ENCODE assay signal across 16 cellular contexts in the genomic region with DNA sequence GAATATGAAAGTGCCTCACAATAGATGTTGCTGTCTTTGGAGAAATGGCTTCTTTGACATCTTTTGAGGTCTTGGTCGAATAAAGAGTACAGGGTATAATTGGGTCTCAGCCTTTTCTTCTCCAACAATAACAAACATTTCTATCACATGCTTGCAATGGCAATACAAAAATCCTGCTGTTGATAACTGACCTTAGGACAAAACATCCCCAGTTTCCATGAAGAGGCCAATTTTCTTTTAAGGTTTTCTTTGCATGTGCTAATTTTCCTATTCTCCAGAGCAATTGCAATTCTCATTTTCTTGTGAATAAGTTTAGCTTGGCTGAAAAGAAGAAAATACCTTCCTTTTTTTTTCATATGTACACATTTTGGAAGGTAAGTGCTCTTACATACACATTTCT.
A peak's percentile ranks its signal among the peaks of the same experiment; 100 is the strongest.
DNase-seq lines count a peak whose midpoint lies in the region; ATAC-seq and TF ChIP-seq lines count a peak whose summit lies in the region.
"Had no signal": no experiment of that assay in that cellular context is flagged by ENCODE, and none has a peak within 500 bp of the region (broad histone marks: within the 10 kb centered on the region; RNA-seq: fewer than 3 reads in every experiment).

No MANE protein-coding gene starts in this region.

- ATAC-seq in activated T-helper 17 cell treated with anti-CD3 and anti-CD28 coated beads, Interleukin-2, amount 50 U/mL, for 72 hours (replicated peaks): no peak
- no peak for ATAC-seq in mucosa of descending colon
- ATAC-seq: CD8-positive, alpha-beta T cell had no signal

- H3K36me3 Mint-ChIP-seq in activated T-helper 17 cell treated with anti-CD3 and anti-CD28 coated beads, Interleukin-2, amount 50 U/mL, for 72 hours (ENCODE audit: low read depth): no peaks in the 10 kb centered on the region
- H3K36me3 Mint-ChIP-seq in mesothelial cell of epicardium: peaks cover 14% of the 10 kb centered on the region
- H3K36me3 Mint-ChIP-seq: CD4-positive, CD25-positive, alpha-beta regulatory T cell; CD8-positive, alpha-beta T cell had no signal

- H3K9ac ChIP-seq in iPS-18a (ENCODE audit: low read length): no peak overlapping the region
- H3K9ac ChIP-seq: BLaER1 had no signal

- H3K4me1 ChIP-seq in HAP-1 (peaks cover 51% of the 10 kb centered on the region), iPS-18a (ENCODE audit: control insufficient read depth, low read depth, low read length) (no peaks in the 10 kb centered on the region), mucosa of descending colon (ENCODE audit: low read depth) (no peaks in the 10 kb centered on the region)
- H3K4me1 ChIP-seq: BLaER1, Caco-2 had no signal

- no peaks in the 10 kb centered on the region for H3K27me3 Mint-ChIP-seq in activated T-helper 17 cell treated with anti-CD3 and anti-CD28 coated beads, Interleukin-2, amount 50 U/mL, for 72 hours
- no peaks in the 10 kb centered on the region for H3K27me3 Mint-ChIP-seq in mesothelial cell of epicardium (ENCODE audit: low read depth)
- H3K27me3 Mint-ChIP-seq: B cell; CD4-positive, CD25-positive, alpha-beta regulatory T cell had no signal

- H3K27me3 ChIP-seq in HAP-1 (ENCODE audit: low read depth) (no peaks in the 10 kb centered on the region), iPS-18a (ENCODE audit: control insufficient read depth, insufficient read depth, low read length) (no peaks in the 10 kb centered on the region)

- DNase-seq in HAP-1 (ENCODE audit: low spot score in 2 of 2): peak; percentile 16 to 99
- DNase-seq in SK-MEL-5 (ENCODE audit: low read depth, low spot score): peak; percentile 0
- no peak for DNase-seq in mesothelial cell of epicardium (ENCODE audit: low spot score in 2 of 2, unreplicated experiment in 2 of 2)
- no peak for DNase-seq in mucosa of descending colon
- DNase-seq: Caco-2; CD4-positive, CD25-positive, alpha-beta regulatory T cell; CD8-positive, alpha-beta T cell; DMS153; DND-41; H7; HFFc6 had no signal

- H3K27ac ChIP-seq in iPS-18a (ENCODE audit: low read length): no peak overlapping the region
- H3K27ac ChIP-seq: BLaER1, C4-2B had no signal

- H3K9me3 ChIP-seq in HAP-1: no peaks in the 10 kb centered on the region
- H3K9me3 ChIP-seq in iPS-18a (ENCODE audit: control insufficient read depth, low read depth, low read length): peaks cover 14% of the 10 kb centered on the region
- H3K9me3 ChIP-seq in mucosa of descending colon: no peaks in the 10 kb centered on the region
- H3K9me3 ChIP-seq: Caco-2 had no signal

- TF ChIP-seq CTCF in mesothelial cell of epicardium (IDR thresholded peaks at IDR 0.05; ENCODE audit: unreplicated experiment) (no peak), mucosa of descending colon (IDR thresholded peaks at IDR 0.05) (no peak)

- H3K27ac Mint-ChIP-seq in activated T-helper 17 cell treated with anti-CD3 and anti-CD28 coated beads, Interleukin-2, amount 50 U/mL, for 72 hours: no peak overlapping the region
- H3K27ac Mint-ChIP-seq in mesothelial cell of epicardium: no peak overlapping the region
- H3K27ac Mint-ChIP-seq: B cell; CD4-positive, CD25-positive, alpha-beta regulatory T cell; CD8-positive, alpha-beta T cell; HFFc6 had no signal

- H3K4me3 ChIP-seq in HAP-1 (no peak overlapping the region), iPS-18a (ENCODE audit: low read length) (peak overlapping the region; percentile 9), mucosa of descending colon (no peak overlapping the region)
- H3K4me3 ChIP-seq: BLaER1 had no signal

- H3K36me3 ChIP-seq in HAP-1 (replicated peaks): no peaks in the 10 kb centered on the region
- H3K36me3 ChIP-seq in iPS-18a (ENCODE audit: control insufficient read depth, low read depth, low read length): no peaks in the 10 kb centered on the region
- H3K36me3 ChIP-seq in mucosa of descending colon (ENCODE audit: low read depth): no peaks in the 10 kb centered on the region
- H3K36me3 ChIP-seq: BLaER1 had no signal

- no peaks in the 10 kb centered on the region for H3K4me1 Mint-ChIP-seq in activated T-helper 17 cell treated with anti-CD3 and anti-CD28 coated beads, Interleukin-2, amount 50 U/mL, for 72 hours
- no peaks in the 10 kb centered on the region for H3K4me1 Mint-ChIP-seq in mesothelial cell of epicardium
- H3K4me1 Mint-ChIP-seq: B cell; CD4-positive, CD25-positive, alpha-beta regulatory T cell had no signal

- H3K9me3 Mint-ChIP-seq in activated T-helper 17 cell treated with anti-CD3 and anti-CD28 coated beads, Interleukin-2, amount 50 U/mL, for 72 hours: peaks cover 2% of the 10 kb centered on the region
- H3K9me3 Mint-ChIP-seq in mesothelial cell of epicardium: peaks cover 29% of the 10 kb centered on the region
- H3K9me3 Mint-ChIP-seq: HFFc6 had no signal

- no peak overlapping the region for H3K4me3 Mint-ChIP-seq in activated T-helper 17 cell treated with anti-CD3 and anti-CD28 coated beads, Interleukin-2, amount 50 U/mL, for 72 hours
- no peak overlapping the region for H3K4me3 Mint-ChIP-seq in mesothelial cell of epicardium
- H3K4me3 Mint-ChIP-seq: B cell; CD4-positive, CD25-positive, alpha-beta regulatory T cell; CD8-positive, alpha-beta T cell; HFFc6 had no signal

- intact Hi-C loops in mucosa of descending colon (cut with DNase I, micrococcal nuclease): no loop called here

- in situ Hi-C loops in HAP-1 (cut with MboI; ENCODE audit: low sequenced_read_pairs): no loop called here
- in situ Hi-C loops in SK-MEL-5 (cut with HindIII; ENCODE audit: low pct_unique_long_range_greater_than_20kb, low sequenced_read_pairs): no loop called here

Comparison
In these comparisons a context has a peak if more than half of its experiments do, and no peak if none do; other contexts are left out.
1. DNase-seq: peak in HAP-1 (2 of 2) and SK-MEL-5 (single experiment); none in mesothelial cell of epicardium (0 of 2) and mucosa of descending colon (0 of 3).